In genomic region chr18:63220903-63221302, GRCh38 we compare ENCODE assay signal across 24 cellular contexts.
DNase-seq lines count a peak whose midpoint lies in the region; ATAC-seq, FAIRE-seq and TF ChIP-seq lines count a peak whose summit lies in the region.
"Had no signal": no experiment of that assay in that cellular context is flagged by ENCODE, and none has a peak within 500 bp of the region (broad histone marks: within the 10 kb centered on the region; RNA-seq: fewer than 3 reads in every experiment).

No MANE protein-coding gene starts in this region.

- peak overlapping the region; percentile 26 for H3K4me3 Mint-ChIP-seq in activated CD8-positive, alpha-beta T cell treated with anti-CD3 and anti-CD28 coated beads, Interleukin-2, amount 10 ng/mL, durations not matched to agents 7 days and 5 days
- H3K4me3 Mint-ChIP-seq in naive B cell (peak overlapping the region in 1 of 8 donors; percentile 34), glutamatergic neuron (ENCODE audit: unreplicated experiment) (no peak overlapping the region)
- H3K4me3 Mint-ChIP-seq: CD14-positive monocyte, endodermal cell, HFFc6 had no signal

- peaks cover 91% of the 10 kb centered on the region for H3K4me1 Mint-ChIP-seq in activated CD8-positive, alpha-beta T cell treated with anti-CD3 and anti-CD28 coated beads, Interleukin-2, amount 10 ng/mL, durations not matched to agents 7 days and 5 days (ENCODE audit: low read depth)
- H3K4me1 Mint-ChIP-seq in naive B cell (peaks cover 53 to 83% (median 79%) of the 10 kb centered on the region in 3 donors), glutamatergic neuron (ENCODE audit: low read depth, unreplicated experiment) (no peaks in the 10 kb centered on the region)
- H3K4me1 Mint-ChIP-seq: endodermal cell had no signal

- peak; percentile 16 for DNase-seq in NK-92 treated with Interleukin-12 subunit alpha and Interleukin-12 subunit beta, amount 100 ng/mL, for 24 hours (lab: John Stamatoyannopoulos, UW)
- no peak for DNase-seq in NK-92 (lab: John Stamatoyannopoulos, UW; ENCODE audit: unreplicated experiment)
- DNase-seq in D721Med (ENCODE audit: insufficient read length, low spot score) = no peak
- DNase-seq in activated CD8-positive, alpha-beta T cell treated with anti-CD3 and anti-CD28 coated beads, Interleukin-2, amount 10 ng/mL, durations not matched to agents 7 days and 5 days = peak; percentile 73
- DNase-seq in naive B cell = no peak
- DNase-seq in glutamatergic neuron = no peak
- DNase-seq: activated naive CD4-positive, alpha-beta T cell treated with anti-CD3 and anti-CD28 coated beads, Interleukin-2, amount 50 U/mL, for 16 hours; central memory CD4-positive, alpha-beta T cell; endodermal cell; gastrocnemius medialis; GOT3; HFFc6; hippocampal formation; Karpas-422; mesendoderm; NCI-H1436; NCI-H345; NCI-H748 treated with DMSO at 0.1 percent for 48 hours; occipital lobe; stomach; thyroid gland had no signal

- no peaks in the 10 kb centered on the region for H3K27me3 Mint-ChIP-seq in activated CD8-positive, alpha-beta T cell treated with anti-CD3 and anti-CD28 coated beads, Interleukin-2, amount 10 ng/mL, durations not matched to agents 7 days and 5 days (ENCODE audit: low read depth)
- H3K27me3 Mint-ChIP-seq in naive B cell = no peaks in the 10 kb centered on the region
- H3K27me3 Mint-ChIP-seq in glutamatergic neuron (ENCODE audit: unreplicated experiment) = no peaks in the 10 kb centered on the region

- ATAC-seq in activated CD8-positive, alpha-beta T cell treated with anti-CD3 and anti-CD28 coated beads, Interleukin-2, amount 10 ng/mL, durations not matched to agents 7 days and 5 days = peak; percentile 32
- ATAC-seq in naive B cell (ENCODE audit: low read depth in 2 of 2) (no peak), GM18498 (IDR thresholded peaks at IDR 0.05; ENCODE audit: unreplicated experiment) (no peak), HG03432 (IDR thresholded peaks at IDR 0.05; ENCODE audit: unreplicated experiment) (no peak)
- ATAC-seq: gastrocnemius medialis had no signal

- H3K27ac Mint-ChIP-seq in activated CD8-positive, alpha-beta T cell treated with anti-CD3 and anti-CD28 coated beads, Interleukin-2, amount 10 ng/mL, durations not matched to agents 7 days and 5 days = peak overlapping the region; percentile 69
- H3K27ac Mint-ChIP-seq in naive B cell = peak overlapping the region in 4 of 6 donors; percentile 2 to 88 (median 76)
- H3K27ac Mint-ChIP-seq in glutamatergic neuron (ENCODE audit: unreplicated experiment) = no peak overlapping the region
- H3K27ac Mint-ChIP-seq: endodermal cell, HFFc6 had no signal

- H3K9me3 Mint-ChIP-seq in activated CD8-positive, alpha-beta T cell treated with anti-CD3 and anti-CD28 coated beads, Interleukin-2, amount 10 ng/mL, durations not matched to agents 7 days and 5 days (ENCODE audit: insufficient read depth) = peaks cover 6% of the 10 kb centered on the region
- H3K9me3 Mint-ChIP-seq in naive B cell (peaks cover 0 to 9% (median 4%) of the 10 kb centered on the region in 7 donors), glutamatergic neuron (ENCODE audit: unreplicated experiment) (peaks cover 3% of the 10 kb centered on the region)
- H3K9me3 Mint-ChIP-seq: endodermal cell had no signal

- FAIRE-seq in D721Med (lab: Jason Lieb, UNC) = peak; percentile 95

- TF ChIP-seq CTCF in D721Med (IDR thresholded peaks at IDR 0.05; ENCODE audit: insufficient read depth, missing control alignments) (no peak), glutamatergic neuron (IDR thresholded peaks at IDR 0.05; ENCODE audit: partially characterized antibody, unreplicated experiment) (no peak)

- POLR2A ChIA-PET in activated CD8-positive, alpha-beta T cell treated with anti-CD3 and anti-CD28 coated beads, Interleukin-2, amount 10 ng/mL, durations not matched to agents 7 days and 5 days (lab: Charles Lee) = interaction anchor here (1.0 kb wide), 1 partner anchor 98 kb away, joined by 3 read pairs; the partner anchor contains the start of gene BCL2

- peaks cover 86% of the 10 kb centered on the region for H3K36me3 Mint-ChIP-seq in activated CD8-positive, alpha-beta T cell treated with anti-CD3 and anti-CD28 coated beads, Interleukin-2, amount 10 ng/mL, durations not matched to agents 7 days and 5 days (ENCODE audit: low read depth)
- H3K36me3 Mint-ChIP-seq in naive B cell = peaks cover 8 to 10% of the 10 kb centered on the region in 2 donors
- peaks cover 6% of the 10 kb centered on the region for H3K36me3 Mint-ChIP-seq in glutamatergic neuron (ENCODE audit: unreplicated experiment)

- CTCF ChIA-PET in activated CD8-positive, alpha-beta T cell treated with anti-CD3 and anti-CD28 coated beads, Interleukin-2, amount 10 ng/mL, durations not matched to agents 7 days and 5 days (lab: Charles Lee) = interaction anchor here (1.0 to 1.6 kb wide), 4 partner anchors 66 to 97 kb away, joined by 3 to 10 read pairs (median 3); no protein-coding TSS in a partner anchor

Comparison
In these comparisons a context has a peak if more than half of its experiments do, and no peak if none do; other contexts are left out.
1. DNase-seq: peak in NK-92 treated with Interleukin-12 subunit alpha and Interleukin-12 subunit beta, amount 100 ng/mL, for 24 hours (single experiment) and activated CD8-positive, alpha-beta T cell treated with anti-CD3 and anti-CD28 coated beads, Interleukin-2, amount 10 ng/mL, durations not matched to agents 7 days and 5 days (single experiment); none in NK-92 (single experiment), D721Med (single experiment), naive B cell (single experiment) and glutamatergic neuron (single experiment).